8 cellular contexts compared by ENCODE assay signal in genomic region chr12:12736759-12737676, GRCh38. TPM values are rescaled to one million over a fixed set of nuclear protein-coding genes. Genes with fewer than 3 reads are reported as not detected.
DNase-seq lines count a peak whose midpoint lies in the region; ATAC-seq and TF ChIP-seq lines count a peak whose summit lies in the region.

No MANE protein-coding gene starts in this region.

- DNase-seq in CD4-positive, alpha-beta T cell: peak in 9 of 10 experiments; percentile 15 to 40 (median 25)
- DNase-seq in RPMI7951 (ENCODE audit: low read depth) (peak; percentile 65), astrocyte of the hippocampus (ENCODE audit: low read depth, low spot score) (peak; percentile 83), iPS-NIHi7 (ENCODE audit: extremely low spot score) (peak; percentile 53), cerebellar nuclear complex (lab: John Stamatoyannopoulos, UW) (no peak)
- DNase-seq in stimulated activated CD4-positive, alpha-beta T cell treated with anti-CD3 and anti-CD28 coated beads, Interleukin-2, amount 100 ng/mL, for 24 hours: peak; percentile 22 to 43

- no peaks in the 10 kb centered on the region for H3K9me3 ChIP-seq in CD4-positive, alpha-beta T cell (ENCODE audit: control insufficient read depth, low read length)

- ATAC-seq in CD4-positive, alpha-beta T cell (ENCODE audit: poor library complexity): peak; percentile 82
- ATAC-seq in GM18909 (IDR thresholded peaks at IDR 0.05; ENCODE audit: poor library complexity, unreplicated experiment): peak; percentile 87
- ATAC-seq in HG03196 (IDR thresholded peaks at IDR 0.05; ENCODE audit: unreplicated experiment): peak; percentile 58

- CTCF ChIA-PET in CD4-positive, alpha-beta T cell (lab: Charles Lee): interaction anchor here (0.8 to 2.5 kb wide), 34 partner anchors 10 to 403 kb away, joined by 3 to 29 read pairs (median 4); partner anchors contain the start of genes BORCS5, CDKN1B, DDX47 and DUSP16

- POLR2A ChIA-PET in CD4-positive, alpha-beta T cell (lab: Charles Lee): interaction anchor here (0.5 to 6.2 kb wide), 41 partner anchors 10 to 475 kb away, joined by 3 to 414 read pairs (median 4); partner anchors contain the start of genes BORCS5, CDKN1B, DUSP16 and GPR19

- intact Hi-C loops in CD4-positive, alpha-beta T cell (cut with DNase I, micrococcal nuclease): loop anchor here (1.0 to 5.0 kb wide), 8 partner anchors 12 to 361 kb away; partner anchors contain the start of gene GPR19 (in 1 of the 2)

- no peaks in the 10 kb centered on the region for H3K27me3 ChIP-seq in CD4-positive, alpha-beta T cell (ENCODE audit: control insufficient read depth, insufficient read depth, low read length)

- H3K27me3 Mint-ChIP-seq in CD4-positive, alpha-beta T cell: no peaks in the 10 kb centered on the region

- no peaks in the 10 kb centered on the region for H3K9me3 Mint-ChIP-seq in CD4-positive, alpha-beta T cell

- H3K36me3 Mint-ChIP-seq in CD4-positive, alpha-beta T cell (ENCODE audit: low read depth): peaks cover under 1% of the 10 kb centered on the region

- peak overlapping the region; percentile 34 for H3K27ac ChIP-seq in CD4-positive, alpha-beta T cell (ENCODE audit: low read depth, low read length)

- peak overlapping the region; percentile 85 for H3K27ac Mint-ChIP-seq in CD4-positive, alpha-beta T cell

- TF ChIP-seq CTCF in CD4-positive, alpha-beta T cell (IDR thresholded peaks at IDR 0.05): peak; percentile 71

- H3K4me1 Mint-ChIP-seq in CD4-positive, alpha-beta T cell (ENCODE audit: low read depth): peaks cover 41% of the 10 kb centered on the region

- H3K4me3 Mint-ChIP-seq in CD4-positive, alpha-beta T cell: peak overlapping the region; percentile 58

RNA-seq across cellular contexts. Expression of gene CDKN1B, which starts 19.9 kb away (rescaled TPM):
- 100 to 1,000 TPM; 352 TPM for total RNA-seq in CD4-positive, alpha-beta T cell
- total RNA-seq in RPMI7951 (2014; rRNA removed; shearing (Covaris generic)): 26.6 and 30.8 TPM in 2 replicates

RNA-seq across cellular contexts. Expression of gene GPR19, which starts 41.0 kb away (rescaled TPM):
- total RNA-seq in CD4-positive, alpha-beta T cell: 1 to 10 TPM; 1.1 to 1.9 TPM
- 2.2 and 3.6 TPM in 2 replicates for total RNA-seq in RPMI7951 (2014; rRNA removed; shearing (Covaris generic))

RNA-seq across cellular contexts. Expression of gene APOLD1, which starts 48.4 kb away (rescaled TPM):
- 1 to 10 TPM; 1.8 to 3.4 TPM for total RNA-seq in CD4-positive, alpha-beta T cell
- total RNA-seq in RPMI7951 (2014; rRNA removed; shearing (Covaris generic)): 12.6 and 12.7 TPM in 2 replicates

Comparison
In these comparisons a context has a peak if more than half of its experiments do, and no peak if none do; other contexts are left out.
1. DNase-seq: peak in CD4-positive, alpha-beta T cell (9 of 10), RPMI7951 (single experiment), astrocyte of the hippocampus (single experiment), iPS-NIHi7 (single experiment) and stimulated activated CD4-positive, alpha-beta T cell treated with anti-CD3 and anti-CD28 coated beads, Interleukin-2, amount 100 ng/mL, for 24 hours (2 of 2); none in cerebellar nuclear complex (0 of 2).
2. RNA of gene CDKN1B, which starts 19.9 kb away (total RNA-seq): 352 TPM in CD4-positive, alpha-beta T cell; 26.6 to 30.8 TPM in RPMI7951; every median in the first group is over 10 times any median in the second.
3. Peak in every context shown above with its lines, with median percentiles within 50 percentile points of each other: ATAC-seq.